ENCODE assay signal across 19 cellular contexts in genomic region chrY:16639777-16640176, GRCh38.
DNase-seq lines count a peak whose midpoint lies in the region; ATAC-seq and TF ChIP-seq lines count a peak whose summit lies in the region.
"Had no signal": no experiment of that assay in that cellular context is flagged by ENCODE, and none has a peak within 500 bp of the region (broad histone marks: within the 10 kb centered on the region; RNA-seq: fewer than 3 reads in every experiment).

No MANE protein-coding gene starts in this region.

- H3K27me3 Mint-ChIP-seq in osteocyte (ENCODE audit: unreplicated experiment) = no peaks in the 10 kb centered on the region
- H3K27me3 Mint-ChIP-seq: CD8-positive, alpha-beta memory T cell had no signal

- peaks cover 41% of the 10 kb centered on the region for H3K4me1 ChIP-seq in OCI-LY7 (ENCODE audit: insufficient read depth, low read length, poor library complexity, severe bottlenecking)
- no peaks in the 10 kb centered on the region for H3K4me1 ChIP-seq in ascending aorta
- H3K4me1 ChIP-seq: adrenal gland, stomach had no signal

- H3K27ac Mint-ChIP-seq in osteocyte (ENCODE audit: unreplicated experiment) = no peak overlapping the region
- H3K27ac Mint-ChIP-seq: CD8-positive, alpha-beta memory T cell had no signal

- DNase-seq in A172 (ENCODE audit: low spot score) = peak; percentile 56
- peak; percentile 55 for DNase-seq in OCI-LY7 (ENCODE audit: low spot score)
- DNase-seq in kidney glomerular epithelial cell (lab: John Stamatoyannopoulos, UW) = peak; percentile 48
- no peak for DNase-seq in NCI-H1930 (lab: John Stamatoyannopoulos, UW)
- no peak for DNase-seq in NCI-H524 treated with DMSO at 0.1 percent for 48 hours (lab: John Stamatoyannopoulos, UW)
- no peak for DNase-seq in ascending aorta (ENCODE audit: low spot score in 2 of 2)
- DNase-seq in osteocyte (ENCODE audit: extremely low spot score, unreplicated experiment) = no peak
- DNase-seq: activated CD4-positive, alpha-beta T cell treated with anti-CD3 and anti-CD28 coated beads, Interleukin-2, amount 50 U/mL, for 48 hours; CD8-positive, alpha-beta memory T cell; esophagus squamous epithelium; mammary epithelial cell; NCI-H146; NCI-H774; SHP77 treated with DMSO at 0.1 percent for 48 hours; stomach had no signal

- BruUV-seq in OCI-LY7 (replicated peaks; lab: Mats Ljungman, UMichigan) = no TSS peak

- H3K9me3 ChIP-seq in OCI-LY7 (ENCODE audit: low read length) (no peaks in the 10 kb centered on the region), ascending aorta (no peaks in the 10 kb centered on the region)
- H3K9me3 ChIP-seq: adrenal gland, esophagus squamous epithelium, neutrophil, stomach had no signal

- TF ChIP-seq CTCF in OCI-LY7 (conservative IDR thresholded peaks at IDR 0.05; ENCODE audit: low read length) (peak; percentile 65), ascending aorta (IDR thresholded peaks at IDR 0.05) (no peak), osteocyte (IDR thresholded peaks at IDR 0.05) (no peak)

- POLR2A ChIA-PET in OCI-LY7 (lab: Charles Lee) = no interaction called here

- ATAC-seq in GM19372 (IDR thresholded peaks at IDR 0.05; ENCODE audit: low read depth, unreplicated experiment) = peak; percentile 50

- intact Hi-C loops in OCI-LY7 (cut with micrococcal nuclease; ENCODE audit: unreplicated experiment) = loop anchor here (2.0 to 10.0 kb wide), 2 partner anchors 77 to 445 kb away; no protein-coding TSS in a partner anchor
- intact Hi-C loops in ascending aorta (cut with DNase I) = no loop called here

- H3K36me3 ChIP-seq in OCI-LY7 (ENCODE audit: insufficient read depth, low read length) (no peaks in the 10 kb centered on the region), ascending aorta (no peaks in the 10 kb centered on the region)
- H3K36me3 ChIP-seq: adrenal gland, esophagus squamous epithelium, neutrophil, stomach had no signal

- H3K27ac ChIP-seq in OCI-LY7 (ENCODE audit: low read depth, low read length, poor library complexity, severe bottlenecking) (no peak overlapping the region), ascending aorta (no peak overlapping the region)
- H3K27ac ChIP-seq: adrenal gland, esophagus squamous epithelium, neutrophil, skin epidermis, stomach had no signal

- no peaks in the 10 kb centered on the region for H3K9me3 Mint-ChIP-seq in osteocyte (ENCODE audit: unreplicated experiment)
- H3K9me3 Mint-ChIP-seq: CD8-positive, alpha-beta memory T cell had no signal

- H2AFZ ChIP-seq in OCI-LY7 (ENCODE audit: low read length) = no peak overlapping the region

- H3K4me2 ChIP-seq in OCI-LY7 (ENCODE audit: low read length) = no peak overlapping the region

- CTCF ChIA-PET in OCI-LY7 (lab: Charles Lee; ENCODE audit: unreplicated experiment) = no interaction called here

- H3K36me3 Mint-ChIP-seq in osteocyte (ENCODE audit: unreplicated experiment) = no peaks in the 10 kb centered on the region
- H3K36me3 Mint-ChIP-seq: CD8-positive, alpha-beta memory T cell had no signal

- H3K4me3 ChIP-seq in OCI-LY7 (ENCODE audit: low read depth, low read length, poor library complexity, severe bottlenecking) = no peak overlapping the region
- no peak overlapping the region for H3K4me3 ChIP-seq in ascending aorta
- H3K4me3 ChIP-seq: adrenal gland, esophagus squamous epithelium, skin epidermis, stomach had no signal

- no peaks in the 10 kb centered on the region for H4K20me1 ChIP-seq in OCI-LY7 (ENCODE audit: insufficient read depth, low read length)

- H3K79me2 ChIP-seq in OCI-LY7 (ENCODE audit: insufficient read depth, low read depth, low read length) = no peaks in the 10 kb centered on the region

- H3K4me3 Mint-ChIP-seq in osteocyte (ENCODE audit: unreplicated experiment) = no peak overlapping the region
- H3K4me3 Mint-ChIP-seq: CD8-positive, alpha-beta memory T cell had no signal

- H3K9me2 ChIP-seq in OCI-LY7 (ENCODE audit: insufficient read depth, low read length) = no peaks in the 10 kb centered on the region

- no peaks in the 10 kb centered on the region for H3K4me1 Mint-ChIP-seq in osteocyte (ENCODE audit: unreplicated experiment)
- H3K4me1 Mint-ChIP-seq: CD8-positive, alpha-beta memory T cell had no signal

- H3K27me3 ChIP-seq in ascending aorta = no peaks in the 10 kb centered on the region
- H3K27me3 ChIP-seq: adrenal gland, esophagus squamous epithelium, neutrophil, stomach had no signal

Comparison
In these comparisons a context has a peak if more than half of its experiments do, and no peak if none do; other contexts are left out.
1. DNase-seq: peak in A172 (single experiment), OCI-LY7 (single experiment) and kidney glomerular epithelial cell (single experiment); none in NCI-H1930 (0 of 2), NCI-H524 treated with DMSO at 0.1 percent for 48 hours (single experiment), ascending aorta (0 of 2) and osteocyte (single experiment).